ENCODE assay signal across 8 cellular contexts in genomic region chr19:16382775-16383543, GRCh38. TPM values are rescaled to one million over a fixed set of nuclear protein-coding genes. Genes with fewer than 3 reads are reported as not detected.
DNase-seq lines count a peak whose midpoint lies in the region; ATAC-seq, FAIRE-seq and TF ChIP-seq lines count a peak whose summit lies in the region.

No MANE protein-coding gene starts in this region.

- peaks cover 13% of the 10 kb centered on the region for H3K4me1 ChIP-seq in right cardiac atrium (ENCODE audit: control insufficient read depth, insufficient read depth, low read length)

- TF ChIP-seq CTCF in LNCaP clone FGC (IDR thresholded peaks at IDR 0.05; ENCODE audit: control insufficient read depth, extremely low read depth, insufficient read depth): peak; percentile 78

- H3K9me3 ChIP-seq in right cardiac atrium (ENCODE audit: control insufficient read depth, low read length): no peaks in the 10 kb centered on the region

- ATAC-seq in right cardiac atrium (peak; percentile 88), HG02981 (IDR thresholded peaks at IDR 0.05; ENCODE audit: unreplicated experiment) (no peak)

- no peak overlapping the region for H3K4me3 ChIP-seq in LNCaP clone FGC (ENCODE audit: low read depth, low read length)
- no peak overlapping the region for H3K4me3 ChIP-seq in right cardiac atrium (ENCODE audit: low read length)

- intact Hi-C loops in right cardiac atrium (cut with DNase I): loop anchor here in 3 of 4 donors (1.0 to 5.0 kb wide), 5 partner anchors 41 to 136 kb away; no protein-coding TSS in a partner anchor

- H3K27me3 ChIP-seq in right cardiac atrium (ENCODE audit: control insufficient read depth, insufficient read depth): no peaks in the 10 kb centered on the region

- DNase-seq in ELF-1 (ENCODE audit: low read depth, low spot score): peak; percentile 89
- no peak for DNase-seq in LNCaP clone FGC (ENCODE audit: low read depth)
- peak; percentile 49 to 82 (median 63) for DNase-seq in T-helper 2 cell
- DNase-seq in anterior cingulate cortex (lab: John Stamatoyannopoulos, UW): peak in 55 of 58 donors; percentile 21 to 84 (median 56)
- DNase-seq in right cardiac atrium: peak; percentile 88 to 97 (median 95)
- DNase-seq in putamen (ENCODE audit: low spot score): peak; percentile 57
- peak; percentile 67 for DNase-seq in urothelium cell line (ENCODE audit: low spot score)

- FAIRE-seq in urothelium cell line (lab: Jason Lieb, UNC): no peak

- 10% methylated on average over 17 of the region's 17 CpGs for WGBS in right cardiac atrium

- peak overlapping the region; percentile 97 for H3K27ac ChIP-seq in right cardiac atrium (ENCODE audit: low read length)

RNA-seq across cellular contexts. Expression of gene KLF2, which starts 58.3 kb away (rescaled TPM):
- 10 to 100 TPM; 53.3 to 73.5 (median 68.1) TPM for total RNA-seq in right cardiac atrium
- polyA plus RNA-seq in right cardiac atrium: 30.9 TPM
